ENCODE assay signal across 11 cellular contexts in the genomic region with DNA sequence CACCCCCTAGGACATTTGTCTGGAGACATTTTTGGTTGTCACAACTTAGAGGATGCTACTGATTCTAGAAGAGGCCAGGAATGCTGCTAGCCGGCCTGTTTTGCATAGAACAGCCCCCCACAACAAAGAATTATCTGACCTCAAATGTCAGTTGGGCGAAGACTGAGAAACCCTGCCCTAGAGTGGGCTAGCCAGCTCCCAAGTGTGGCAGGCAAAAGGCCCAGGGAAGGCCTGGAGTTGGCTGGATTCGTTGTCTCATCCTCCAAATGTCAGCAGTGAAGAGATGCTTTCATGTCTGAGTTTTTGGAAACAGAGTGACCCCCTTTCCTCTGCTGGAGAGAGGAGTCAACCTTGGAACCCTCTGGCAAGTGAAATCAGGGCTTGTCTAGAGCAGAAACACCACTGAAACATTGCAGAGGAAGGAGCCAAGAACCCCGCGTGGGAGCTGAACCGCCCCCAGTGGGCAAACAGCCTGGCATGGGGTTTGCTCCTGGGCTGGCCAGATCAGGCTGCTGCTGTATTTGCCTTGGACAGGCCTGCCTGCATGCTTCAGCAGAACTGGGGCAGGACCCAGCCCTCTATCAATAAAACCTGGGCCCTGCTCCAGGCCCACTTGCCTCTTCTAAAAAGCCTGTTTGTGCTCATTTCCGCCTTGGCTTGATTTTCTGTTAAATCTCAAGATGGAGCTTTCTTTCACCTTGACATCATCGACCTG. TPM values are rescaled to one million over a fixed set of nuclear protein-coding genes. Genes with fewer than 3 reads are reported as not detected.
DNase-seq lines count a peak whose midpoint lies in the region; ATAC-seq and TF ChIP-seq lines count a peak whose summit lies in the region.
"Had no signal": no experiment of that assay in that cellular context is flagged by ENCODE, and none has a peak within 500 bp of the region (broad histone marks: within the 10 kb centered on the region; RNA-seq: fewer than 3 reads in every experiment).

No MANE protein-coding gene starts in this region.

- no peaks in the 10 kb centered on the region for H3K36me3 Mint-ChIP-seq in activated T-cell treated with anti-CD3 and anti-CD28 coated beads, Interleukin-2, amount 50 U/mL, for 72 hours (ENCODE audit: insufficient read depth in 2 of 2)
- H3K36me3 Mint-ChIP-seq in activated CD4-positive, alpha-beta T cell treated with anti-CD3 and anti-CD28 coated beads, Interleukin-2, amount 10 ng/mL, durations not matched to agents 7 days and 5 days (ENCODE audit: low read depth): no peaks in the 10 kb centered on the region

- POLR2A ChIA-PET in activated CD4-positive, alpha-beta T cell treated with anti-CD3 and anti-CD28 coated beads, Interleukin-2, amount 10 ng/mL, durations not matched to agents 7 days and 5 days (lab: Charles Lee): no interaction called here

- peak overlapping the region; percentile 6 for H3K27ac Mint-ChIP-seq in activated T-cell treated with anti-CD3 and anti-CD28 coated beads, Interleukin-2, amount 50 U/mL, for 72 hours
- H3K27ac Mint-ChIP-seq in activated CD4-positive, alpha-beta T cell treated with anti-CD3 and anti-CD28 coated beads, Interleukin-2, amount 10 ng/mL, durations not matched to agents 7 days and 5 days: no peak overlapping the region
- H3K27ac Mint-ChIP-seq: effector memory CD8-positive, alpha-beta T cell had no signal

- CTCF ChIA-PET in activated CD4-positive, alpha-beta T cell treated with anti-CD3 and anti-CD28 coated beads, Interleukin-2, amount 10 ng/mL, durations not matched to agents 7 days and 5 days (lab: Charles Lee): interaction anchor here (0.7 to 2.0 kb wide), 4 partner anchors 11 to 52 kb away, joined by 3 to 7 read pairs (median 4); no protein-coding TSS in a partner anchor

- H3K4me3 ChIP-seq in mucosa of descending colon (no peak overlapping the region), upper lobe of left lung (no peak overlapping the region)

- intact Hi-C loops in mucosa of descending colon (cut with DNase I, micrococcal nuclease): loop anchor here in 1 of 2 donors (5.0 kb wide), 1 partner anchor 42 kb away; no protein-coding TSS in a partner anchor

- H3K9me3 ChIP-seq in mucosa of descending colon: no peaks in the 10 kb centered on the region
- H3K9me3 ChIP-seq in upper lobe of left lung: no peaks in the 10 kb centered on the region

- no peaks in the 10 kb centered on the region for H3K9me3 Mint-ChIP-seq in activated T-cell treated with anti-CD3 and anti-CD28 coated beads, Interleukin-2, amount 50 U/mL, for 72 hours
- no peaks in the 10 kb centered on the region for H3K9me3 Mint-ChIP-seq in activated CD4-positive, alpha-beta T cell treated with anti-CD3 and anti-CD28 coated beads, Interleukin-2, amount 10 ng/mL, durations not matched to agents 7 days and 5 days
- H3K9me3 Mint-ChIP-seq: effector memory CD8-positive, alpha-beta T cell had no signal

- no peak overlapping the region for H3K4me3 Mint-ChIP-seq in activated T-cell treated with anti-CD3 and anti-CD28 coated beads, Interleukin-2, amount 50 U/mL, for 72 hours
- no peak overlapping the region for H3K4me3 Mint-ChIP-seq in activated CD4-positive, alpha-beta T cell treated with anti-CD3 and anti-CD28 coated beads, Interleukin-2, amount 10 ng/mL, durations not matched to agents 7 days and 5 days
- H3K4me3 Mint-ChIP-seq: effector memory CD8-positive, alpha-beta T cell had no signal

- no peaks in the 10 kb centered on the region for H3K36me3 ChIP-seq in mucosa of descending colon (ENCODE audit: low read depth)
- peaks cover 0 to 3% (median 1%) of the 10 kb centered on the region in 4 donors for H3K36me3 ChIP-seq in upper lobe of left lung

- TF ChIP-seq CTCF in mucosa of descending colon (IDR thresholded peaks at IDR 0.05): no peak
- no peak for TF ChIP-seq CTCF in upper lobe of left lung (IDR thresholded peaks at IDR 0.05)

- peak in 1 of 4 donors; percentile 40 for TF ChIP-seq EP300 in upper lobe of left lung (IDR thresholded peaks at IDR 0.05)

- peaks cover 21% of the 10 kb centered on the region for H3K4me1 Mint-ChIP-seq in activated T-cell treated with anti-CD3 and anti-CD28 coated beads, Interleukin-2, amount 50 U/mL, for 72 hours (ENCODE audit: low read depth)
- H3K4me1 Mint-ChIP-seq in activated CD4-positive, alpha-beta T cell treated with anti-CD3 and anti-CD28 coated beads, Interleukin-2, amount 10 ng/mL, durations not matched to agents 7 days and 5 days: peaks cover 28% of the 10 kb centered on the region

- no peaks in the 10 kb centered on the region for H3K27me3 ChIP-seq in upper lobe of left lung

- H3K27me3 Mint-ChIP-seq in activated T-cell treated with anti-CD3 and anti-CD28 coated beads, Interleukin-2, amount 50 U/mL, for 72 hours (ENCODE audit: low read depth): no peaks in the 10 kb centered on the region
- H3K27me3 Mint-ChIP-seq in activated CD4-positive, alpha-beta T cell treated with anti-CD3 and anti-CD28 coated beads, Interleukin-2, amount 10 ng/mL, durations not matched to agents 7 days and 5 days: no peaks in the 10 kb centered on the region
- H3K27me3 Mint-ChIP-seq: effector memory CD8-positive, alpha-beta T cell had no signal

- H3K27ac ChIP-seq in upper lobe of left lung: peak overlapping the region; percentile 62 to 78 (median 76)

- H3K4me1 ChIP-seq in mucosa of descending colon (ENCODE audit: low read depth) (peaks cover 6% of the 10 kb centered on the region), upper lobe of left lung (peaks cover 10 to 15% (median 15%) of the 10 kb centered on the region in 4 donors)

- DNase-seq in activated T-cell treated with anti-CD3 and anti-CD28 coated beads, Interleukin-2, amount 50 U/mL, for 72 hours: no peak
- no peak for DNase-seq in activated T-cell treated with anti-CD3 and anti-CD28 coated beads, Interleukin-2, amount 50 U/mL, for 48 hours
- DNase-seq in cerebellum (ENCODE audit: low spot score) (peak; percentile 46), mucosa of descending colon (peak; percentile 76 to 85 (median 79)), upper lobe of left lung (peak; percentile 63 to 93), GM19240 (ENCODE audit: insufficient read length, low spot score) (no peak)
- DNase-seq in activated effector memory CD4-positive, alpha-beta T cell treated with anti-CD3 and anti-CD28 coated beads, Interleukin-2, amount 50 U/mL, for 16 hours: no peak
- DNase-seq in activated CD4-positive, alpha-beta T cell treated with anti-CD3 and anti-CD28 coated beads, Interleukin-2, amount 10 ng/mL, durations not matched to agents 7 days and 5 days: no peak
- DNase-seq: ACHN; effector memory CD8-positive, alpha-beta T cell had no signal

- ATAC-seq in activated T-cell treated with anti-CD3 and anti-CD28 coated beads, Interleukin-2, amount 50 U/mL, for 72 hours (replicated peaks in 1 of 2): no peak
- ATAC-seq in mucosa of descending colon (peak; percentile 93), upper lobe of left lung (ENCODE audit: low FRiP score in 2 of 2) (peak; percentile 76 to 90)
- ATAC-seq: effector memory CD8-positive, alpha-beta T cell; HCT116 had no signal

- no peak for TF ChIP-seq POLR2A in upper lobe of left lung (IDR thresholded peaks at IDR 0.05)

- WGBS in upper lobe of left lung, 2 donors: 56 to 74% methylated on average over 4 to 8 of the region's 8 CpGs

RNA-seq across cellular contexts. Expression of a gene that starts 32.9 kb away (rescaled TPM):
- total RNA-seq in activated T-cell treated with anti-CD3 and anti-CD28 coated beads, Interleukin-2, amount 50 U/mL, for 72 hours: 100 to 1,000 TPM; 227 to 240 TPM
- total RNA-seq in cerebellum (2.7 TPM), mucosa of descending colon (1 to 10 TPM; 5.3 to 7.6 (median 5.8) TPM), upper lobe of left lung (10 to 100 TPM; 47.2 to 61.1 (median 54.9) TPM)
- 100 to 1,000 TPM; 185 to 201 TPM for total RNA-seq in activated CD4-positive, alpha-beta T cell treated with anti-CD3 and anti-CD28 coated beads, Interleukin-2, amount 10 ng/mL, durations not matched to agents 7 days and 5 days

Comparison
In these comparisons a context has a peak if more than half of its experiments do, and no peak if none do; other contexts are left out.
1. ATAC-seq: peak in mucosa of descending colon (single experiment) and upper lobe of left lung (2 of 2); none in activated T-cell treated with anti-CD3 and anti-CD28 coated beads, Interleukin-2, amount 50 U/mL, for 72 hours (0 of 2).
2. DNase-seq: peak in cerebellum (single experiment), mucosa of descending colon (3 of 3) and upper lobe of left lung (2 of 2); none in activated T-cell treated with anti-CD3 and anti-CD28 coated beads, Interleukin-2, amount 50 U/mL, for 72 hours (0 of 2), activated T-cell treated with anti-CD3 and anti-CD28 coated beads, Interleukin-2, amount 50 U/mL, for 48 hours (0 of 2), GM19240 (single experiment), activated effector memory CD4-positive, alpha-beta T cell treated with anti-CD3 and anti-CD28 coated beads, Interleukin-2, amount 50 U/mL, for 16 hours (single experiment) and activated CD4-positive, alpha-beta T cell treated with anti-CD3 and anti-CD28 coated beads, Interleukin-2, amount 10 ng/mL, durations not matched to agents 7 days and 5 days (single experiment).
3. RNA of a gene that starts 32.9 kb away (total RNA-seq): 227 to 240 TPM in activated T-cell treated with anti-CD3 and anti-CD28 coated beads, Interleukin-2, amount 50 U/mL, for 72 hours, 185 to 201 TPM in activated CD4-positive, alpha-beta T cell treated with anti-CD3 and anti-CD28 coated beads, Interleukin-2, amount 10 ng/mL, durations not matched to agents 7 days and 5 days and 47.2 to 61.1 TPM in upper lobe of left lung; 5.3 to 7.6 TPM in mucosa of descending colon and 2.7 TPM in cerebellum (single experiment); every median in the first group is over 4 times any median in the second.